Comparison of ENCODE assay signal across 9 cellular contexts in genomic region chr21:36990508-36991205, GRCh38. TPM values are rescaled to one million over a fixed set of nuclear protein-coding genes. Genes with fewer than 3 reads are reported as not detected.
DNase-seq lines count a peak whose midpoint lies in the region; ATAC-seq and TF ChIP-seq lines count a peak whose summit lies in the region.
"Had no signal": no experiment of that assay in that cellular context is flagged by ENCODE, and none has a peak within 500 bp of the region (broad histone marks: within the 10 kb centered on the region; RNA-seq: fewer than 3 reads in every experiment).

No MANE protein-coding gene starts in this region.

- H3K4me1 ChIP-seq in SJSA1 (replicated peaks) = peaks cover 47% of the 10 kb centered on the region

- H3K4me3 ChIP-seq in H7 (ENCODE audit: insufficient read depth, low read depth, low read length) = peak overlapping the region; percentile 58
- H3K4me3 ChIP-seq in SJSA1 = peak overlapping the region; percentile 79
- H3K4me3 ChIP-seq in fibroblast of pulmonary artery (replicated peaks; ENCODE audit: low read depth, low read length) = peak overlapping the region; percentile 56
- H3K4me3 ChIP-seq in skeletal muscle cell (ENCODE audit: low read depth, low read length) = peak overlapping the region; percentile 53

- H3K27me3 ChIP-seq in H7 (ENCODE audit: control insufficient read depth, insufficient read depth, low read length) = no peaks in the 10 kb centered on the region
- no peaks in the 10 kb centered on the region for H3K27me3 ChIP-seq in SJSA1 (replicated peaks)

- H3K36me3 ChIP-seq in H7 (replicated peaks; ENCODE audit: control insufficient read depth, insufficient read depth, low read length) (no peaks in the 10 kb centered on the region), SJSA1 (peaks cover 6% of the 10 kb centered on the region; the same call in 1 of the 2 replicates)

- DNase-seq in H7 = peak; percentile 59
- DNase-seq in SJSA1 (ENCODE audit: low read depth in 1 of 2, low spot score in 2 of 2) = no peak
- no peak for DNase-seq in fibroblast of pulmonary artery (ENCODE audit: low read depth)
- no peak for DNase-seq in skeletal muscle cell (ENCODE audit: low read depth)
- no peak for DNase-seq in NCI-H345 (lab: John Stamatoyannopoulos, UW)
- DNase-seq in dedifferentiated amniotic fluid mesenchymal stem cell (ENCODE audit: extremely low spot score) = no peak

- ATAC-seq in HG02798 (IDR thresholded peaks at IDR 0.05; ENCODE audit: poor library complexity, unreplicated experiment) = no peak
- ATAC-seq in GM18907 (IDR thresholded peaks at IDR 0.05; ENCODE audit: unreplicated experiment) = no peak

- no peak overlapping the region; the same call in 1 of the 2 replicates for H3K27ac ChIP-seq in SJSA1

- no peak for TF ChIP-seq CTCF in fibroblast of pulmonary artery (IDR thresholded peaks at IDR 0.05; ENCODE audit: low read length, missing control alignments)

- no peaks in the 10 kb centered on the region for H3K9me3 ChIP-seq in SJSA1 (replicated peaks)

RNA-seq across cellular contexts. Expression of gene RIPPLY3, which starts 15.8 kb away (rescaled TPM):
- total RNA-seq in H7 (2014; rRNA removed; shearing (Covaris generic)) = 0.52 and 0.94 TPM in 2 replicates
- total RNA-seq in SJSA1 (2014; rRNA removed; shearing (Covaris generic)) = 1.7 TPM in 1 of 2 replicates, not detected in the other
- total RNA-seq: HT1080 had no signal

RNA-seq across cellular contexts. Expression of gene HLCS, which starts 24.2 kb away (rescaled TPM):
- 13.0 and 14.3 TPM in 2 replicates for total RNA-seq in H7 (2014; rRNA removed; shearing (Covaris generic))
- total RNA-seq in SJSA1 (2014; rRNA removed; shearing (Covaris generic)) = 12.7 and 20.9 TPM in 2 replicates
